ENCODE assay signal across 28 cellular contexts in genomic region chr22:22201925-22202343, GRCh38. TPM values are rescaled to one million over a fixed set of nuclear protein-coding genes. Genes with fewer than 3 reads are reported as not detected.
DNase-seq lines count a peak whose midpoint lies in the region; ATAC-seq and TF ChIP-seq lines count a peak whose summit lies in the region.
"Had no signal": no experiment of that assay in that cellular context is flagged by ENCODE, and none has a peak within 500 bp of the region (broad histone marks: within the 10 kb centered on the region; RNA-seq: fewer than 3 reads in every experiment).

No MANE protein-coding gene starts in this region.

- H3K4me1 Mint-ChIP-seq in stimulated activated memory B cell treated with anti-CD40 and anti-IgM and Interleukin-4, amounts not matched to agents 10 μg/mL and 1 μg/mL and 100 μg/mL, for 72 hours, result peaks cover 48% of the 10 kb centered on the region
- H3K4me1 Mint-ChIP-seq: CD4-positive, CD25-positive, alpha-beta regulatory T cell had no signal

- no peaks in the 10 kb centered on the region for H3K36me3 Mint-ChIP-seq in stimulated activated memory B cell treated with anti-CD40 and anti-IgM and Interleukin-4, amounts not matched to agents 10 μg/mL and 1 μg/mL and 100 μg/mL, for 72 hours
- H3K36me3 Mint-ChIP-seq: CD4-positive, CD25-positive, alpha-beta regulatory T cell had no signal

- H3K9me3 ChIP-seq in SJCRH30 (replicated peaks) (no peaks in the 10 kb centered on the region), spleen (no peaks in the 10 kb centered on the region)
- H3K9me3 ChIP-seq: mucosa of descending colon had no signal

- H3K4me3 Mint-ChIP-seq in stimulated activated memory B cell treated with anti-CD40 and anti-IgM and Interleukin-4, amounts not matched to agents 10 μg/mL and 1 μg/mL and 100 μg/mL, for 72 hours, result no peak overlapping the region
- H3K4me3 Mint-ChIP-seq: activated CD8-positive, alpha-beta T cell treated with anti-CD3 and anti-CD28 coated beads, Interleukin-2, amount 10 ng/mL, durations not matched to agents 7 days and 5 days; CD4-positive, CD25-positive, alpha-beta regulatory T cell had no signal

- 34 to 52% (median 46%) methylated on average over 6 of the region's 6 CpGs for WGBS in spleen, 5 donors

- TF ChIP-seq CTCF in spleen (IDR thresholded peaks at IDR 0.05 in 8 of 11, conservative IDR thresholded peaks at IDR 0.05 in 3 of 11), result no peak

- H3K27me3 Mint-ChIP-seq in stimulated activated memory B cell treated with anti-CD40 and anti-IgM and Interleukin-4, amounts not matched to agents 10 μg/mL and 1 μg/mL and 100 μg/mL, for 72 hours, result no peaks in the 10 kb centered on the region

- TF ChIP-seq POLR2A in spleen (IDR thresholded peaks at IDR 0.05), result no peak

- H3K27ac ChIP-seq in SJCRH30 (peak overlapping the region; percentile 5; the same call in 1 of the 2 replicates), spleen (peak overlapping the region in 4 of 8 donors; percentile 35 to 75 (median 49))
- H3K27ac ChIP-seq: dorsolateral prefrontal cortex had no signal

- intact Hi-C loops in spleen (cut with DNase I; ENCODE audit: low total_unique reads), result no loop called here

- peaks cover 10% of the 10 kb centered on the region for H3K4me1 ChIP-seq in SJCRH30
- H3K4me1 ChIP-seq in spleen, result peaks cover 0 to 48% (median 13%) of the 10 kb centered on the region in 6 donors

- H3K9me3 Mint-ChIP-seq in stimulated activated memory B cell treated with anti-CD40 and anti-IgM and Interleukin-4, amounts not matched to agents 10 μg/mL and 1 μg/mL and 100 μg/mL, for 72 hours, result no peaks in the 10 kb centered on the region
- H3K9me3 Mint-ChIP-seq: CD4-positive, CD25-positive, alpha-beta regulatory T cell had no signal

- H3K27me3 ChIP-seq in SJCRH30 (no peaks in the 10 kb centered on the region; the same call in 1 of the 2 replicates), spleen (replicated peaks in 1 of 7) (peaks cover 0 to 38% (median 0%) of the 10 kb centered on the region in 7 donors)

- H3K36me3 ChIP-seq in SJCRH30 (no peaks in the 10 kb centered on the region), spleen (no peaks in the 10 kb centered on the region)

- DNase-seq in SJCRH30 (no peak), spleen (no peak), NCI-H1105 treated with DMSO at 0.1 percent for 48 hours (lab: John Stamatoyannopoulos, UW) (no peak), cerebellar nuclear complex (lab: John Stamatoyannopoulos, UW) (no peak)
- DNase-seq: activated CD4-positive, CD25-positive, alpha-beta regulatory T cell; activated CD8-positive, alpha-beta T cell treated with anti-CD3 and anti-CD28 coated beads, Interleukin-2, amount 10 ng/mL, durations not matched to agents 7 days and 5 days; activated gamma-delta T cell; CD4-positive, CD25-positive, alpha-beta regulatory T cell; central memory CD4-positive, alpha-beta T cell; dorsolateral prefrontal cortex; NCI-H1105; NCI-H748 treated with DMSO at 0.1 percent for 48 hours; Right ventricle myocardium superior; SW 1271; trophoblast cell had no signal

- H3K4me3 ChIP-seq in SJCRH30, result no peak overlapping the region
- no peak overlapping the region for H3K4me3 ChIP-seq in spleen
- H3K4me3 ChIP-seq: dorsolateral prefrontal cortex, mucosa of descending colon had no signal

- peak overlapping the region; percentile 65 for H3K27ac Mint-ChIP-seq in stimulated activated memory B cell treated with anti-CD40 and anti-IgM and Interleukin-4, amounts not matched to agents 10 μg/mL and 1 μg/mL and 100 μg/mL, for 72 hours
- H3K27ac Mint-ChIP-seq: activated CD8-positive, alpha-beta T cell treated with anti-CD3 and anti-CD28 coated beads, Interleukin-2, amount 10 ng/mL, durations not matched to agents 7 days and 5 days; CD4-positive, CD25-positive, alpha-beta regulatory T cell had no signal

- peak; percentile 16 for ATAC-seq in GM18907 (IDR thresholded peaks at IDR 0.05; ENCODE audit: unreplicated experiment)
- peak; percentile 35 for ATAC-seq in HG03354 (IDR thresholded peaks at IDR 0.05; ENCODE audit: poor library complexity, severe bottlenecking, unreplicated experiment)
- peak; percentile 60 for ATAC-seq in stimulated activated memory B cell treated with anti-CD40 and anti-IgM and Interleukin-4, amounts not matched to agents 10 μg/mL and 1 μg/mL and 100 μg/mL, for 72 hours
- ATAC-seq: activated CD8-positive, alpha-beta T cell treated with anti-CD3 and anti-CD28 coated beads, Interleukin-2, amount 10 ng/mL, durations not matched to agents 7 days and 5 days; sciatic nerve had no signal

RNA-seq across cellular contexts. Expression of gene VPREB1, which starts 42.7 kb away (rescaled TPM):
- total RNA-seq in SJCRH30 (2014; rRNA removed; shearing (Covaris generic)), result not detected in 2 replicates
- not detected for total RNA-seq in spleen
- 1 to 10 TPM in 1 of 3 donors, under 1 TPM in 2; 0.22 to 9.6 (median 0.30) TPM for polyA plus RNA-seq in spleen
- total RNA-seq: activated CD8-positive, alpha-beta T cell treated with anti-CD3 and anti-CD28 coated beads, Interleukin-2, amount 10 ng/mL, durations not matched to agents 7 days and 5 days; CD4-positive, CD25-positive, alpha-beta regulatory T cell; dorsolateral prefrontal cortex; fibroblast of lung; glomerular endothelial cell; HT1080; LHCN-M2; lower leg skin; mucosa of descending colon; posterior vena cava; Right ventricle myocardium superior; sciatic nerve had no signal
- polyA plus RNA-seq: CD4-positive, CD25-positive, alpha-beta regulatory T cell; fibroblast of lung; keratinocyte; neural cell had no signal
